ENCODE assay signal across 8 cellular contexts in the genomic region with DNA sequence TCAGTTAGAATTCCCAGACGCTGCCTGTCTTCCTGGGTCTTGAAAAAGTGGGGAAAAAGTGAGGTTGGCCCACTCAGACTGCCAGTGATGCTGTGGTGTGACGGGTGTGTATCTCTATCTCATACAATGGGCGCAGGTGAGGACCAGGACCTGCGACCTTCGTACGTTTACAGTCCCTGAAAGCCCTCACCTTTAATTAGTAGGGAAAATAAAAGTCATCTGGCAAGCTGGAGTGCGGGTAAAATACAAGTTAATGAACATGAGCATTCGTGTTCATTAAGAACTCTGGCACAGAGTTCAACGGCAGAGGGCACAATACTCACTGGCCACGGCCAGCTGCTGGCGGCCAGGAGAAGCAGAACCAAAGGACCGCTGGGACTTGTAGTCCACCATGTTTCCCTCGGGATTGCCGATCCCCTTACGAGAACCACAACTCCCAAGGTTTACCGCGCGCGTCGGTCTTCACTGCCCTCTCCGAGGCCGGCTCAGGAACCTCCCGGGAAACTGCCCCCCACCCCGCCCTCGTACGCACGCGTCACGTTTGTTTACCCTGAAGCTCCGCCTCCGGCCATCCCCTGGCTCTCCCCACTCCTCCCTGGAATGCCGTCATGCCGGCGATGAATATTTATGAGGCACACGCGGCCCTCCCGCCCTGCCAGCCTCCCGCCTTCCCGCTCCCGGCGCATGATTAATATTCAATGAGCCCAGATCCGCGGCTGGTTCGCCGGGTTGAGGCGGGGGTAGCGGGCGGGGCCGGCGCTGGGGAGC. TPM values are rescaled to one million over a fixed set of nuclear protein-coding genes. Genes with fewer than 3 reads are reported as not detected.
DNase-seq lines count a peak whose midpoint lies in the region; ATAC-seq and TF ChIP-seq lines count a peak whose summit lies in the region.

No MANE protein-coding gene starts in this region.

- H3K4me1 Mint-ChIP-seq in WTC11, result peaks cover 34% of the 10 kb centered on the region

- TF ChIP-seq CTCF in WTC11 (IDR thresholded peaks at IDR 0.05) (0 out of 2 replicates have a peak, but pooled peaks have one; percentile 20), cardiac fibroblast (IDR thresholded peaks at IDR 0.05; ENCODE audit: low read depth, low read length) (peak; percentile 81)

- no peaks in the 10 kb centered on the region for H3K9me3 Mint-ChIP-seq in WTC11

- CTCF ChIA-PET in WTC11 (lab: Charles Lee), result interaction anchor here (0.6 to 1.4 kb wide), 34 partner anchors 9 to 289 kb away, joined by 3 to 12 read pairs (median 4); no protein-coding TSS in a partner anchor

- peak overlapping the region; percentile 99 for H3K27ac Mint-ChIP-seq in WTC11

- peak overlapping the region; percentile 70 to 80 for H3K4me3 ChIP-seq in cardiac fibroblast (replicated peaks in 1 of 2; ENCODE audit: low read depth in 2 of 2, low read length in 2 of 2)
- peak overlapping the region; percentile 59 to 79 (median 72) for H3K4me3 ChIP-seq in skin epidermis

- POLR2A ChIA-PET in WTC11 (lab: Charles Lee), result interaction anchor here (0.5 to 3.8 kb wide), 13 partner anchors 22 to 258 kb away, joined by 3 to 19 read pairs (median 4); a partner anchor contains a TSS

- ATAC-seq in GM18909 (IDR thresholded peaks at IDR 0.05; ENCODE audit: poor library complexity, unreplicated experiment) (peak; percentile 74), HG03159 (IDR thresholded peaks at IDR 0.05; ENCODE audit: unreplicated experiment) (peak; percentile 59), WTC11 (peak; percentile 91)

- H3K27ac ChIP-seq in skin epidermis, result peak overlapping the region; percentile 33 to 93 (median 90)

- H3K36me3 Mint-ChIP-seq in WTC11, result peaks cover 4% of the 10 kb centered on the region; the same call in 1 of the 2 replicates

- no peaks in the 10 kb centered on the region for H3K27me3 Mint-ChIP-seq in WTC11 (ENCODE audit: low read depth)

- peak; percentile 98 for DNase-seq in AG08396 (ENCODE audit: low spot score)
- DNase-seq in NCI-H2227 (lab: John Stamatoyannopoulos, UW; ENCODE audit: unreplicated experiment), result peak; percentile 99
- DNase-seq in WTC11 (ENCODE audit: low spot score), result peak; percentile 100
- DNase-seq in cardiac fibroblast (ENCODE audit: low read depth in 2 of 2), result peak; percentile 100
- peak; percentile 98 for DNase-seq in iPS-NIHi11 (ENCODE audit: low spot score)

- H3K4me3 Mint-ChIP-seq in WTC11, result peak overlapping the region; percentile 75

TF ChIP-seq in WTC11, 78 proteins besides CTCF, POLR2A, EP300 and RAD21:
- TF ChIP-seq ETV6 (CRISPR knock-in tag; IDR thresholded peaks at IDR 0.05) (peak; percentile 57; the same call in 1 of the 2 replicates), TEAD1 (CRISPR knock-in tag; IDR thresholded peaks at IDR 0.05) (peak; percentile 66; the same call in 1 of the 2 replicates), SP1 (CRISPR knock-in tag; conservative IDR thresholded peaks at IDR 0.05) (peak; percentile 59), FOXP1 (CRISPR knock-in tag; IDR thresholded peaks at IDR 0.05; ENCODE audit: borderline replicate concordance) (0 out of 2 replicates have a peak, but pooled peaks have one; percentile 57), SOX15 (CRISPR knock-in tag; IDR thresholded peaks at IDR 0.05) (no peak), NFE2L1 (CRISPR knock-in tag; IDR thresholded peaks at IDR 0.05) (peak; percentile 41; the same call in 1 of the 2 replicates), FOXK1 (CRISPR knock-in tag; IDR thresholded peaks at IDR 0.05) (peak; percentile 93), CREM (CRISPR knock-in tag; IDR thresholded peaks at IDR 0.05) (peak; percentile 52; the same call in 1 of the 2 replicates), ZBTB21 (CRISPR knock-in tag; IDR thresholded peaks at IDR 0.05; ENCODE audit: borderline replicate concordance) (peak; percentile 55; the same call in 1 of the 2 replicates), CREB1 (CRISPR knock-in tag; IDR thresholded peaks at IDR 0.05) (no peak)
- TF ChIP-seq, protein P1, sequence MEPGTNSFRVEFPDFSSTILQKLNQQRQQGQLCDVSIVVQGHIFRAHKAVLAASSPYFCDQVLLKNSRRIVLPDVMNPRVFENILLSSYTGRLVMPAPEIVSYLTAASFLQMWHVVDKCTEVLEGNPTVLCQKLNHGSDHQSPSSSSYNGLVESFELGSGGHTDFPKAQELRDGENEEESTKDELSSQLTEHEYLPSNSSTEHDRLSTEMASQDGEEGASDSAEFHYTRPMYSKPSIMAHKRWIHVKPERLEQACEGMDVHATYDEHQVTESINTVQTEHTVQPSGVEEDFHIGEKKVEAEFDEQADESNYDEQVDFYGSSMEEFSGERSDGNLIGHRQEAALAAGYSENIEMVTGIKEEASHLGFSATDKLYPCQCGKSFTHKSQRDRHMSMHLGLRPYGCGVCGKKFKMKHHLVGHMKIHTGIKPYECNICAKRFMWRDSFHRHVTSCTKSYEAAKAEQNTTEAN (CRISPR knock-in tag; IDR thresholded peaks at IDR 0.05), result no peak
- TF ChIP-seq, protein P2, sequence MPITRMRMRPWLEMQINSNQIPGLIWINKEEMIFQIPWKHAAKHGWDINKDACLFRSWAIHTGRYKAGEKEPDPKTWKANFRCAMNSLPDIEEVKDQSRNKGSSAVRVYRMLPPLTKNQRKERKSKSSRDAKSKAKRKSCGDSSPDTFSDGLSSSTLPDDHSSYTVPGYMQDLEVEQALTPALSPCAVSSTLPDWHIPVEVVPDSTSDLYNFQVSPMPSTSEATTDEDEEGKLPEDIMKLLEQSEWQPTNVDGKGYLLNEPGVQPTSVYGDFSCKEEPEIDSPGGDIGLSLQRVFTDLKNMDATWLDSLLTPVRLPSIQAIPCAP (CRISPR knock-in tag; IDR thresholded peaks at IDR 0.05), result no peak
- TF ChIP-seq, protein P3, sequence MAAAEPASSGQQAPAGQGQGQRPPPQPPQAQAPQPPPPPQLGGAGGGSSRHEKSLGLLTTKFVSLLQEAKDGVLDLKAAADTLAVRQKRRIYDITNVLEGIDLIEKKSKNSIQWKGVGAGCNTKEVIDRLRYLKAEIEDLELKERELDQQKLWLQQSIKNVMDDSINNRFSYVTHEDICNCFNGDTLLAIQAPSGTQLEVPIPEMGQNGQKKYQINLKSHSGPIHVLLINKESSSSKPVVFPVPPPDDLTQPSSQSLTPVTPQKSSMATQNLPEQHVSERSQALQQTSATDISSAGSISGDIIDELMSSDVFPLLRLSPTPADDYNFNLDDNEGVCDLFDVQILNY (CRISPR knock-in tag; IDR thresholded peaks at IDR 0.05), result peak; percentile 95
- TF ChIP-seq, protein P4, sequence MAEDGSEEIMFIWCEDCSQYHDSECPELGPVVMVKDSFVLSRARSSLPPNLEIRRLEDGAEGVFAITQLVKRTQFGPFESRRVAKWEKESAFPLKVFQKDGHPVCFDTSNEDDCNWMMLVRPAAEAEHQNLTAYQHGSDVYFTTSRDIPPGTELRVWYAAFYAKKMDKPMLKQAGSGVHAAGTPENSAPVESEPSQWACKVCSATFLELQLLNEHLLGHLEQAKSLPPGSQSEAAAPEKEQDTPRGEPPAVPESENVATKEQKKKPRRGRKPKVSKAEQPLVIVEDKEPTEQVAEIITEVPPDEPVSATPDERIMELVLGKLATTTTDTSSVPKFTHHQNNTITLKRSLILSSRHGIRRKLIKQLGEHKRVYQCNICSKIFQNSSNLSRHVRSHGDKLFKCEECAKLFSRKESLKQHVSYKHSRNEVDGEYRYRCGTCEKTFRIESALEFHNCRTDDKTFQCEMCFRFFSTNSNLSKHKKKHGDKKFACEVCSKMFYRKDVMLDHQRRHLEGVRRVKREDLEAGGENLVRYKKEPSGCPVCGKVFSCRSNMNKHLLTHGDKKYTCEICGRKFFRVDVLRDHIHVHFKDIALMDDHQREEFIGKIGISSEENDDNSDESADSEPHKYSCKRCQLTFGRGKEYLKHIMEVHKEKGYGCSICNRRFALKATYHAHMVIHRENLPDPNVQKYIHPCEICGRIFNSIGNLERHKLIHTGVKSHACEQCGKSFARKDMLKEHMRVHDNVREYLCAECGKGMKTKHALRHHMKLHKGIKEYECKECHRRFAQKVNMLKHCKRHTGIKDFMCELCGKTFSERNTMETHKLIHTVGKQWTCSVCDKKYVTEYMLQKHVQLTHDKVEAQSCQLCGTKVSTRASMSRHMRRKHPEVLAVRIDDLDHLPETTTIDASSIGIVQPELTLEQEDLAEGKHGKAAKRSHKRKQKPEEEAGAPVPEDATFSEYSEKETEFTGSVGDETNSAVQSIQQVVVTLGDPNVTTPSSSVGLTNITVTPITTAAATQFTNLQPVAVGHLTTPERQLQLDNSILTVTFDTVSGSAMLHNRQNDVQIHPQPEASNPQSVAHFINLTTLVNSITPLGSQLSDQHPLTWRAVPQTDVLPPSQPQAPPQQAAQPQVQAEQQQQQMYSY (CRISPR knock-in tag; IDR thresholded peaks at IDR 0.05), result no peak

RNA-seq across cellular contexts. Expression of a gene that starts 0.5 kb away (rescaled TPM):
- total RNA-seq in WTC11 (2021), result 49.1 to 52.0 TPM (median 49.5 TPM) in 3 replicates

Comparison
In these comparisons a context has a peak if more than half of its experiments do, and no peak if none do; other contexts are left out.
1. Peak in every context shown above with its lines: DNase-seq, ATAC-seq, H3K4me3 ChIP-seq and H3K27ac ChIP-seq.